1 cellular context compared by ENCODE assay signal in the genomic region with DNA sequence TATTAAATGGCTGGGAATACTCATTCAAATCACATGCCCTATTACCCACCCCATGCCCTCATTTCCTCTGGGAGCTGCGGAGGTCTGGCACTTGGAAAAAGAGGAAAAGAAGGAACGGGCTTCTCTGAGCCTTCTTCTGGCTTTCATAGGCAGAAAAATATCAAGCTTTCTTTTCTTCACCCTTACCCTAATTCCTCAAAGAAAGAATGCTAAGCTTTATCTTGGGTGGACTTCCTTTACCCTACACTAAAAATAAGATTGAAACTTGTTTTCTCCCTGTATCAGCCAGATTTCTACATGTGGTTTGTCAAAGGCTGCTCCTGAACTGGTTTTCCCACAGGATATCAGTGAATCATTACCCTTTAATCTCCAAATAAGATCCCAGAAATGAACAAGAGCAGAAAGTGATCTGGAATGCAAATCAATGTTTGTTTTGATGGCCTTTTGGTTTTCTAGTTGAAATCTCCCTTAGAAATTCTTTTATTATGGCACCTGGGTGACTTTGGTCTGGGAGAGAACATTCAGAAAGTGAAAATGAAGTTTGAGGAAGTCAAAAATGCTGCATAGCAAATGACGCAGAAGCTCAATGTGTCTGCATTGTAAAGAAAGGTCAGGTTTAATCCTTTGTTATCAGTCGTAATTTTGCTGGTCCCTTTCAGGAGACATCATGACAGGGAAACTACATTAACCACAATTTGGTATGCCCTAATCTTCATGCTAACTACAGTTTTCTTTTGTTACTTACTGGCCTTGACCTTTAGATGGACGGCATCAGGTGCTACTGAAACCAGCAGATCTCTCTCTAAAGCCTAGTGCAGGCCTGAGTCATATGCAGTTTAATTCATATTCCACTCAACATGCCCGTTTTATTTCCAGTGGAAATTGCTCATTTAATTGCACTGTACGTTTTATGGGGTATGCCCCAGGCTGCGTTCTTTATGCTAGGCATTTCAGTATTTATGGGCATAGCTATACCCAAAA.
A peak's percentile ranks its signal among the peaks of the same experiment; 100 is the strongest.
TF ChIP-seq lines count a peak whose summit lies in the region.

No MANE protein-coding gene starts in this region.

TF ChIP-seq in HepG2, 621 proteins besides CTCF, POLR2A, EP300 and RAD21 (continued from another document and continues in another):
- TF ChIP-seq, protein P1, sequence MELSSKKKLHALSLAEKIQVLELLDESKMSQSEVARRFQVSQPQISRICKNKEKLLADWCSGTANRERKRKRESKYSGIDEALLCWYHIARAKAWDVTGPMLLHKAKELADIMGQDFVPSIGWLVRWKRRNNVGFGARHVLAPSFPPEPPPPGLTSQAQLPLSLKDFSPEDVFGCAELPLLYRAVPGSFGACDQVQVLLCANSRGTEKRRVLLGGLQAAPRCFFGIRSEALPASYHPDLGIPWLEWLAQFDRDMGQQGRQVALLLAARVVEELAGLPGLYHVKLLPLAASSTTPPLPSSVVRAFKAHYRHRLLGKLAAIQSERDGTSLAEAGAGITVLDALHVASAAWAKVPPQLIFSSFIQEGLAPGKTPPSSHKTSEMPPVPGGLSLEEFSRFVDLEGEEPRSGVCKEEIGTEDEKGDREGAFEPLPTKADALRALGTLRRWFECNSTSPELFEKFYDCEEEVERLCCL (CRISPR knock-in tag; IDR thresholded peaks at IDR 0.05; ENCODE audit: borderline replicate concordance) = no peak
- no peak; the same call in 1 of the 2 replicates for TF ChIP-seq PPARG (CRISPR knock-in tag; conservative IDR thresholded peaks at IDR 0.05)
- no peak for TF ChIP-seq ZSCAN12 (CRISPR knock-in tag; IDR thresholded peaks at IDR 0.05)
- TF ChIP-seq, protein P2, sequence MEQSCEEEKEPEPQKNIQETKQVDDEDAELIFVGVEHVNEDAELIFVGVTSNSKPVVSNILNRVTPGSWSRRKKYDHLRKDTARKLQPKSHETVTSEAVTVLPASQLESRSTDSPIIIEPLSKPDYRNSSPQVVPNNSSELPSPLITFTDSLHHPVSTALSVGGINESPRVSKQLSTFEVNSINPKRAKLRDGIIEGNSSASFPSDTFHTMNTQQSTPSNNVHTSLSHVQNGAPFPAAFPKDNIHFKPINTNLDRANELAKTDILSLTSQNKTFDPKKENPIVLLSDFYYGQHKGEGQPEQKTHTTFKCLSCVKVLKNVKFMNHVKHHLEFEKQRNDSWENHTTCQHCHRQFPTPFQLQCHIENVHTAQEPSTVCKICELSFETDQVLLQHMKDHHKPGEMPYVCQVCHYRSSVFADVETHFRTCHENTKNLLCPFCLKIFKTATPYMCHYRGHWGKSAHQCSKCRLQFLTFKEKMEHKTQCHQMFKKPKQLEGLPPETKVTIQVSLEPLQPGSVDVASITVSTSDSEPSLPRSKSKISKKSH (CRISPR knock-in tag; IDR thresholded peaks at IDR 0.05; ENCODE audit: borderline replicate concordance) = no peak
- TF ChIP-seq, protein P3, sequence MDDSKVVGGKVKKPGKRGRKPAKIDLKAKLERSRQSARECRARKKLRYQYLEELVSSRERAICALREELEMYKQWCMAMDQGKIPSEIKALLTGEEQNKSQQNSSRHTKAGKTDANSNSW (CRISPR knock-in tag; IDR thresholded peaks at IDR 0.05; ENCODE audit: borderline replicate concordance) = no peak
- no peak for TF ChIP-seq EED (CRISPR knock-in tag; IDR thresholded peaks at IDR 0.05)
- no peak; the same call in 1 of the 2 replicates for TF ChIP-seq AHR (CRISPR knock-in tag; IDR thresholded peaks at IDR 0.05)
- TF ChIP-seq, protein P4, sequence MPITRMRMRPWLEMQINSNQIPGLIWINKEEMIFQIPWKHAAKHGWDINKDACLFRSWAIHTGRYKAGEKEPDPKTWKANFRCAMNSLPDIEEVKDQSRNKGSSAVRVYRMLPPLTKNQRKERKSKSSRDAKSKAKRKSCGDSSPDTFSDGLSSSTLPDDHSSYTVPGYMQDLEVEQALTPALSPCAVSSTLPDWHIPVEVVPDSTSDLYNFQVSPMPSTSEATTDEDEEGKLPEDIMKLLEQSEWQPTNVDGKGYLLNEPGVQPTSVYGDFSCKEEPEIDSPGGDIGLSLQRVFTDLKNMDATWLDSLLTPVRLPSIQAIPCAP (CRISPR knock-in tag; IDR thresholded peaks at IDR 0.05; ENCODE audit: low read depth) = no peak
- peak; percentile 53; the same call in 1 of the 2 replicates for TF ChIP-seq MEIS1 (CRISPR knock-in tag; IDR thresholded peaks at IDR 0.05; ENCODE audit: borderline replicate concordance)
- TF ChIP-seq ZNF510 (CRISPR knock-in tag; IDR thresholded peaks at IDR 0.05; ENCODE audit: low read depth) = peak; percentile 53; the same call in 1 of the 2 replicates
- TF ChIP-seq, protein P5, sequence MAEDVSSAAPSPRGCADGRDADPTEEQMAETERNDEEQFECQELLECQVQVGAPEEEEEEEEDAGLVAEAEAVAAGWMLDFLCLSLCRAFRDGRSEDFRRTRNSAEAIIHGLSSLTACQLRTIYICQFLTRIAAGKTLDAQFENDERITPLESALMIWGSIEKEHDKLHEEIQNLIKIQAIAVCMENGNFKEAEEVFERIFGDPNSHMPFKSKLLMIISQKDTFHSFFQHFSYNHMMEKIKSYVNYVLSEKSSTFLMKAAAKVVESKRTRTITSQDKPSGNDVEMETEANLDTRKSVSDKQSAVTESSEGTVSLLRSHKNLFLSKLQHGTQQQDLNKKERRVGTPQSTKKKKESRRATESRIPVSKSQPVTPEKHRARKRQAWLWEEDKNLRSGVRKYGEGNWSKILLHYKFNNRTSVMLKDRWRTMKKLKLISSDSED (CRISPR knock-in tag; IDR thresholded peaks at IDR 0.05) = no peak
- TF ChIP-seq, protein P6, sequence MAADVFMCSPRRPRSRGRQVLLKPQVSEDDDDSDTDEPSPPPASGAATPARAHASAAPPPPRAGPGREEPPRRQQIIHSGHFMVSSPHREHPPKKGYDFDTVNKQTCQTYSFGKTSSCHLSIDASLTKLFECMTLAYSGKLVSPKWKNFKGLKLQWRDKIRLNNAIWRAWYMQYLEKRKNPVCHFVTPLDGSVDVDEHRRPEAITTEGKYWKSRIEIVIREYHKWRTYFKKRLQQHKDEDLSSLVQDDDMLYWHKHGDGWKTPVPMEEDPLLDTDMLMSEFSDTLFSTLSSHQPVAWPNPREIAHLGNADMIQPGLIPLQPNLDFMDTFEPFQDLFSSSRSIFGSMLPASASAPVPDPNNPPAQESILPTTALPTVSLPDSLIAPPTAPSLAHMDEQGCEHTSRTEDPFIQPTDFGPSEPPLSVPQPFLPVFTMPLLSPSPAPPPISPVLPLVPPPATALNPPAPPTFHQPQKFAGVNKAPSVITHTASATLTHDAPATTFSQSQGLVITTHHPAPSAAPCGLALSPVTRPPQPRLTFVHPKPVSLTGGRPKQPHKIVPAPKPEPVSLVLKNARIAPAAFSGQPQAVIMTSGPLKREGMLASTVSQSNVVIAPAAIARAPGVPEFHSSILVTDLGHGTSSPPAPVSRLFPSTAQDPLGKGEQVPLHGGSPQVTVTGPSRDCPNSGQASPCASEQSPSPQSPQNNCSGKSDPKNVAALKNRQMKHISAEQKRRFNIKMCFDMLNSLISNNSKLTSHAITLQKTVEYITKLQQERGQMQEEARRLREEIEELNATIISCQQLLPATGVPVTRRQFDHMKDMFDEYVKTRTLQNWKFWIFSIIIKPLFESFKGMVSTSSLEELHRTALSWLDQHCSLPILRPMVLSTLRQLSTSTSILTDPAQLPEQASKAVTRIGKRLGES (CRISPR knock-in tag; IDR thresholded peaks at IDR 0.05; ENCODE audit: borderline replicate concordance) = no peak
- TF ChIP-seq, protein P7, sequence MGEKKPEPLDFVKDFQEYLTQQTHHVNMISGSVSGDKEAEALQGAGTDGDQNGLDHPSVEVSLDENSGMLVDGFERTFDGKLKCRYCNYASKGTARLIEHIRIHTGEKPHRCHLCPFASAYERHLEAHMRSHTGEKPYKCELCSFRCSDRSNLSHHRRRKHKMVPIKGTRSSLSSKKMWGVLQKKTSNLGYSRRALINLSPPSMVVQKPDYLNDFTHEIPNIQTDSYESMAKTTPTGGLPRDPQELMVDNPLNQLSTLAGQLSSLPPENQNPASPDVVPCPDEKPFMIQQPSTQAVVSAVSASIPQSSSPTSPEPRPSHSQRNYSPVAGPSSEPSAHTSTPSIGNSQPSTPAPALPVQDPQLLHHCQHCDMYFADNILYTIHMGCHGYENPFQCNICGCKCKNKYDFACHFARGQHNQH (CRISPR knock-in tag; IDR thresholded peaks at IDR 0.05) = 0 out of 2 replicates have a peak, but pooled peaks have one; percentile 16
- peak; percentile 46; the same call in 1 of the 2 replicates for TF ChIP-seq ZNF264 (CRISPR knock-in tag; IDR thresholded peaks at IDR 0.05)
- TF ChIP-seq, protein P8, sequence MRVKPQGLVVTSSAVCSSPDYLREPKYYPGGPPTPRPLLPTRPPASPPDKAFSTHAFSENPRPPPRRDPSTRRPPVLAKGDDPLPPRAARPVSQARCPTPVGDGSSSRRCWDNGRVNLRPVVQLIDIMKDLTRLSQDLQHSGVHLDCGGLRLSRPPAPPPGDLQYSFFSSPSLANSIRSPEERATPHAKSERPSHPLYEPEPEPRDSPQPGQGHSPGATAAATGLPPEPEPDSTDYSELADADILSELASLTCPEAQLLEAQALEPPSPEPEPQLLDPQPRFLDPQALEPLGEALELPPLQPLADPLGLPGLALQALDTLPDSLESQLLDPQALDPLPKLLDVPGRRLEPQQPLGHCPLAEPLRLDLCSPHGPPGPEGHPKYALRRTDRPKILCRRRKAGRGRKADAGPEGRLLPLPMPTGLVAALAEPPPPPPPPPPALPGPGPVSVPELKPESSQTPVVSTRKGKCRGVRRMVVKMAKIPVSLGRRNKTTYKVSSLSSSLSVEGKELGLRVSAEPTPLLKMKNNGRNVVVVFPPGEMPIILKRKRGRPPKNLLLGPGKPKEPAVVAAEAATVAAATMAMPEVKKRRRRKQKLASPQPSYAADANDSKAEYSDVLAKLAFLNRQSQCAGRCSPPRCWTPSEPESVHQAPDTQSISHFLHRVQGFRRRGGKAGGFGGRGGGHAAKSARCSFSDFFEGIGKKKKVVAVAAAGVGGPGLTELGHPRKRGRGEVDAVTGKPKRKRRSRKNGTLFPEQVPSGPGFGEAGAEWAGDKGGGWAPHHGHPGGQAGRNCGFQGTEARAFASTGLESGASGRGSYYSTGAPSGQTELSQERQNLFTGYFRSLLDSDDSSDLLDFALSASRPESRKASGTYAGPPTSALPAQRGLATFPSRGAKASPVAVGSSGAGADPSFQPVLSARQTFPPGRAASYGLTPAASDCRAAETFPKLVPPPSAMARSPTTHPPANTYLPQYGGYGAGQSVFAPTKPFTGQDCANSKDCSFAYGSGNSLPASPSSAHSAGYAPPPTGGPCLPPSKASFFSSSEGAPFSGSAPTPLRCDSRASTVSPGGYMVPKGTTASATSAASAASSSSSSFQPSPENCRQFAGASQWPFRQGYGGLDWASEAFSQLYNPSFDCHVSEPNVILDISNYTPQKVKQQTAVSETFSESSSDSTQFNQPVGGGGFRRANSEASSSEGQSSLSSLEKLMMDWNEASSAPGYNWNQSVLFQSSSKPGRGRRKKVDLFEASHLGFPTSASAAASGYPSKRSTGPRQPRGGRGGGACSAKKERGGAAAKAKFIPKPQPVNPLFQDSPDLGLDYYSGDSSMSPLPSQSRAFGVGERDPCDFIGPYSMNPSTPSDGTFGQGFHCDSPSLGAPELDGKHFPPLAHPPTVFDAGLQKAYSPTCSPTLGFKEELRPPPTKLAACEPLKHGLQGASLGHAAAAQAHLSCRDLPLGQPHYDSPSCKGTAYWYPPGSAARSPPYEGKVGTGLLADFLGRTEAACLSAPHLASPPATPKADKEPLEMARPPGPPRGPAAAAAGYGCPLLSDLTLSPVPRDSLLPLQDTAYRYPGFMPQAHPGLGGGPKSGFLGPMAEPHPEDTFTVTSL (CRISPR knock-in tag; IDR thresholded peaks at IDR 0.05; ENCODE audit: borderline replicate concordance) = peak; percentile 50; the same call in 1 of the 2 replicates
- TF ChIP-seq, protein P9, sequence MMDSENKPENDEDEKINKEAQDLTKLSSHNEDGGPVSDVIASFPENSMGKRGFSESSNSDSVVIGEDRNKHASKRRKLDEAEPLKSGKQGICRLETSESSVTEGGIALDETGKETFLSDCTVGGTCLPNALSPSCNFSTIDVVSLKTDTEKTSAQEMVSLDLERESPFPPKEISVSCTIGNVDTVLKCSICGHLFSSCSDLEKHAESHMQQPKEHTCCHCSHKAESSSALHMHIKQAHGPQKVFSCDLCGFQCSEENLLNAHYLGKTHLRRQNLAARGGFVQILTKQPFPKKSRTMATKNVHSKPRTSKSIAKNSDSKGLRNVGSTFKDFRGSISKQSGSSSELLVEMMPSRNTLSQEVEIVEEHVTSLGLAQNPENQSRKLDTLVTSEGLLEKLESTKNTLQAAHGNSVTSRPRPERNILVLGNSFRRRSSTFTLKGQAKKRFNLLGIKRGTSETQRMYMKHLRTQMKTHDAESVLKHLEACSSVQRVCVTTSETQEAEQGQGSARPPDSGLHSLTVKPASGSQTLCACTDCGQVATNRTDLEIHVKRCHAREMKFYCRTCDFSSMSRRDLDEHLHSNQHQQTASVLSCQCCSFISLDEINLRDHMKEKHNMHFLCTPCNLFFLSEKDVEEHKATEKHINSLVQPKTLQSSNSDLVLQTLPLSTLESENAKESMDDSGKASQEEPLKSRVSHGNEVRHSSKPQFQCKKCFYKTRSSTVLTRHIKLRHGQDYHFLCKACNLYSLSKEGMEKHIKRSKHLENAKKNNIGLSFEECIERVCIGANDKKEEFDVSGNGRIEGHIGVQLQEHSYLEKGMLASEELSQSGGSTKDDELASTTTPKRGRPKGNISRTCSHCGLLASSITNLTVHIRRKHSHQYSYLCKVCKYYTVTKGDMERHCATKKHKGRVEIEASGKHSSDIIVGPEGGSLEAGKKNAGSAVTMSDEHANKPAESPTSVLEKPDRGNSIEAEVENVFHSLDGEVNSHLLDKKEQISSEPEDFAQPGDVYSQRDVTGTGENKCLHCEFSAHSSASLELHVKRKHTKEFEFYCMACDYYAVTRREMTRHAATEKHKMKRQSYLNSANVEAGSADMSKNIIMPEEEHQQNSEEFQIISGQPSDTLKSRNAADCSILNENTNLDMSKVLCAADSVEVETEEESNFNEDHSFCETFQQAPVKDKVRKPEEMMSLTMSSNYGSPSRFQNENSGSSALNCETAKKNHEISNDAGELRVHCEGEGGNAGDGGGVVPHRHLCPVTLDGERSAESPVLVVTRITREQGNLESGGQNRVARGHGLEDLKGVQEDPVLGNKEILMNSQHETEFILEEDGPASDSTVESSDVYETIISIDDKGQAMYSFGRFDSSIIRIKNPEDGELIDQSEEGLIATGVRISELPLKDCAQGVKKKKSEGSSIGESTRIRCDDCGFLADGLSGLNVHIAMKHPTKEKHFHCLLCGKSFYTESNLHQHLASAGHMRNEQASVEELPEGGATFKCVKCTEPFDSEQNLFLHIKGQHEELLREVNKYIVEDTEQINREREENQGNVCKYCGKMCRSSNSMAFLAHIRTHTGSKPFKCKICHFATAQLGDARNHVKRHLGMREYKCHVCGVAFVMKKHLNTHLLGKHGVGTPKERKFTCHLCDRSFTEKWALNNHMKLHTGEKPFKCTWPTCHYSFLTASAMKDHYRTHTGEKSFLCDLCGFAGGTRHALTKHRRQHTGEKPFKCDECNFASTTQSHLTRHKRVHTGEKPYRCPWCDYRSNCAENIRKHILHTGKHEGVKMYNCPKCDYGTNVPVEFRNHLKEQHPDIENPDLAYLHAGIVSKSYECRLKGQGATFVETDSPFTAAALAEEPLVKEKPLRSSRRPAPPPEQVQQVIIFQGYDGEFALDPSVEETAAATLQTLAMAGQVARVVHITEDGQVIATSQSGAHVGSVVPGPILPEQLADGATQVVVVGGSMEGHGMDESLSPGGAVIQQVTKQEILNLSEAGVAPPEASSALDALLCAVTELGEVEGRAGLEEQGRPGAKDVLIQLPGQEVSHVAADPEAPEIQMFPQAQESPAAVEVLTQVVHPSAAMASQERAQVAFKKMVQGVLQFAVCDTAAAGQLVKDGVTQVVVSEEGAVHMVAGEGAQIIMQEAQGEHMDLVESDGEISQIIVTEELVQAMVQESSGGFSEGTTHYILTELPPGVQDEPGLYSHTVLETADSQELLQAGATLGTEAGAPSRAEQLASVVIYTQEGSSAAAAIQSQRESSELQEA (CRISPR knock-in tag; IDR thresholded peaks at IDR 0.05; ENCODE audit: not compliant biosample characterization) = no peak
- no peak for TF ChIP-seq ZFP41 (CRISPR knock-in tag; IDR thresholded peaks at IDR 0.05; ENCODE audit: borderline replicate concordance)
- TF ChIP-seq HMG20B (CRISPR knock-in tag; conservative IDR thresholded peaks at IDR 0.05) = no peak
- no peak for TF ChIP-seq ZNF616 (CRISPR knock-in tag; IDR thresholded peaks at IDR 0.05; ENCODE audit: low read depth)
- TF ChIP-seq TBP (CRISPR knock-in tag; IDR thresholded peaks at IDR 0.05) = no peak
- TF ChIP-seq HDAC6 (IDR thresholded peaks at IDR 0.05; ENCODE audit: low read depth, low read length) = no peak
- TF ChIP-seq DR1 (CRISPR knock-in tag; IDR thresholded peaks at IDR 0.05) = no peak
